In genomic region chr9:131668439-131669233, GRCh38 we compare ENCODE assay signal across 8 cellular contexts.
DNase-seq lines count a peak whose midpoint lies in the region; ATAC-seq, FAIRE-seq and TF ChIP-seq lines count a peak whose summit lies in the region.

No MANE protein-coding gene starts in this region.

- H3K36me3 ChIP-seq in lung (ENCODE audit: control insufficient read depth in 2 of 2, insufficient read depth in 2 of 2, low read length in 2 of 2) = no peaks in the 10 kb centered on the region

- TF ChIP-seq CTCF in astrocyte of the spinal cord (IDR thresholded peaks at IDR 0.05; ENCODE audit: low read depth, low read length) (no peak), lung (IDR thresholded peaks at IDR 0.05; ENCODE audit: control extremely low read depth, extremely low read depth) (no peak)

- peak; percentile 83 for FAIRE-seq in GM18507 (lab: Jason Lieb, UNC)

- ATAC-seq in HG03354 (IDR thresholded peaks at IDR 0.05; ENCODE audit: poor library complexity, severe bottlenecking, unreplicated experiment) (peak; percentile 45), lung (ENCODE audit: insufficient read depth, low FRiP score) (peak; percentile 10)

- H3K27ac ChIP-seq in lung (ENCODE audit: low read depth in 1 of 2, low read length in 1 of 2) = peak overlapping the region; percentile 63 to 65

- DNase-seq in GM18507 (ENCODE audit: extremely low spot score, insufficient read length, low read depth) (no peak), T-helper 9 cell (peak; percentile 60), astrocyte of the spinal cord (ENCODE audit: low read depth, low spot score) (peak; percentile 90), lung (ENCODE audit: low spot score) (no peak), Ammon's horn (ENCODE audit: low spot score) (no peak), iPS-NIHi7 (ENCODE audit: extremely low spot score) (no peak)
- DNase-seq in stimulated activated CD8-positive, alpha-beta memory T cell treated with anti-CD3 and anti-CD28 coated beads, Interleukin-2, amount 100 ng/mL, for 48 hours (ENCODE audit: low read depth in 2 of 2) = peak; percentile 48 to 67

- no peaks in the 10 kb centered on the region for H3K27me3 ChIP-seq in lung (ENCODE audit: control insufficient read depth, insufficient read depth)

- no peaks in the 10 kb centered on the region for H3K9me3 ChIP-seq in lung (ENCODE audit: control insufficient read depth in 2 of 2, insufficient read depth in 1 of 2, low read length in 1 of 2)

- H3K4me3 ChIP-seq in astrocyte of the spinal cord (ENCODE audit: low read depth, low read length) = no peak overlapping the region
- no peak overlapping the region for H3K4me3 ChIP-seq in lung

- H3K4me1 ChIP-seq in lung (ENCODE audit: control insufficient read depth in 2 of 2, insufficient read depth in 2 of 2, low read length in 2 of 2) = peaks cover 30 to 36% of the 10 kb centered on the region in 2 donors

- 30 to 33% methylated on average over 14 of the region's 14 CpGs for WGBS in lung, 2 donors

- in situ Hi-C loops in astrocyte of the spinal cord (cut with HindIII; ENCODE audit: low sequenced_read_pairs) = no loop called here

Comparison
In these comparisons a context has a peak if more than half of its experiments do, and no peak if none do; other contexts are left out.
1. DNase-seq: peak in T-helper 9 cell (single experiment), astrocyte of the spinal cord (single experiment) and stimulated activated CD8-positive, alpha-beta memory T cell treated with anti-CD3 and anti-CD28 coated beads, Interleukin-2, amount 100 ng/mL, for 48 hours (2 of 2); none in GM18507 (single experiment), lung (single experiment), Ammon's horn (single experiment) and iPS-NIHi7 (single experiment).